Comparison of ENCODE assay signal across 8 cellular contexts in the genomic region with DNA sequence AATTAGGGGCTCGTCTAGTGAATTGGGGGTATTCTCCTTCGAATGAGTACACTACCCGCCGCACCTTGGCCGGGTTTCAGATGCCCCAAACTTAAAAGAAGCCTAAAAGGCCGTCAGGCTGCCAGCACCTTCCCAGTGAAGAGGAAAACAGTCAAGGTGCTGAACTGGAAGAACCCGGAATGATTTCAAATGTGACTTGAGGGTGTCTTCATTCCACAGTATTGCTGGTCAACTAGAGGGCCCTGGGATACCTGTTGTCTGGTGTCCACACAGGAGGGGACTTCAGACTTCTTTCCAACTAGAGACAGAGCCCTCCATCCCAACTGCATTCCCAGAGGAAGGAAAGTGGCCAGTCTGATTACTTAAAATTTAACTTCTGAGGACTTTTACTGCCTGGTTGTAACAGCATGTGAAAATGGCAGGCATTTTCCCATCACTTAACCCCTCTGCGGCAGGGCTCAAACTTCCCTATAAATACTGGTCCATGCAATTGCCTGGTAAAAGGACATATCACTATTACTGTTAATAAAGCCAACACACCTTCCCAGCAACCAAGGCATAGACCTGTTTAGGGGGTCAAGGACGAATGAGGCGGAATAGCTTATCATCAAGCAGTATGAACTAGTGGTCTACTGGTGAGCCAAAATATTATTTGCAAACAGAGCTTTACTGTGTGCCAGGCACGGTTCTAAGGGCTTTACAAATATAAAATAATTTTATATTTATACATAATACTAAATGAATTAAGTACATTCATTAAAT. TPM values are rescaled to one million over a fixed set of nuclear protein-coding genes. Genes with fewer than 3 reads are reported as not detected.
A peak's percentile ranks its signal among the peaks of the same experiment; 100 is the strongest.
DNase-seq lines count a peak whose midpoint lies in the region; ATAC-seq lines count a peak whose summit lies in the region.

No MANE protein-coding gene starts in this region.

- ATAC-seq in natural killer cell treated with Interleukin-12 subunit alpha and Interleukin-12 subunit beta and Interleukin-15 and Interleukin-18, amount 100 ng/mL, for 72 hours, result no peak
- ATAC-seq in GM18498 (IDR thresholded peaks at IDR 0.05; ENCODE audit: unreplicated experiment) (no peak), HG02763 (IDR thresholded peaks at IDR 0.05; ENCODE audit: unreplicated experiment) (no peak)

- H4K20me1 ChIP-seq in BLaER1 treated with 17β-estradiol and CSF1 and Interleukin-3, amounts not matched to agents 10 nM and 100 nM, result peaks cover 0 to 28% (median 8%) of the 10 kb centered on the region in 11 experiments; a peak in 13 of 22 replicates

- no peaks in the 10 kb centered on the region for H3K27me3 Mint-ChIP-seq in dendritic cell treated with granulocyte-macrophage colony-stimulating factor and Interleukin-4, amounts not matched to agents 40 ng/mL and 50 ng/mL, for 4 days
- no peaks in the 10 kb centered on the region for H3K27me3 Mint-ChIP-seq in natural killer cell treated with Interleukin-12 subunit alpha and Interleukin-12 subunit beta and Interleukin-15 and Interleukin-18, amount 100 ng/mL, for 72 hours

- peaks cover 38% of the 10 kb centered on the region for H3K36me3 Mint-ChIP-seq in dendritic cell treated with granulocyte-macrophage colony-stimulating factor and Interleukin-4, amounts not matched to agents 40 ng/mL and 50 ng/mL, for 4 days (ENCODE audit: low read depth)
- peaks cover 3% of the 10 kb centered on the region for H3K36me3 Mint-ChIP-seq in natural killer cell treated with Interleukin-12 subunit alpha and Interleukin-12 subunit beta and Interleukin-15 and Interleukin-18, amount 100 ng/mL, for 72 hours

- peaks cover 0 to 41% (median 37%) of the 10 kb centered on the region in 11 experiments; a peak in 18 of 22 replicates for H3K27me3 ChIP-seq in BLaER1 treated with 17β-estradiol and CSF1 and Interleukin-3, amounts not matched to agents 10 nM and 100 nM

- H3K27ac ChIP-seq in BLaER1 treated with 17β-estradiol and CSF1 and Interleukin-3, amounts not matched to agents 10 nM and 100 nM, result peak overlapping the region in 1 of 11 experiments; percentile 48; a peak in 4 of 22 replicates

- intact Hi-C loops in dendritic cell treated with granulocyte-macrophage colony-stimulating factor and Interleukin-4, amounts not matched to agents 40 ng/mL and 50 ng/mL, for 4 days (cut with micrococcal nuclease), result loop anchor here (1.0 kb wide), 1 partner anchor 53 kb away; no protein-coding TSS in a partner anchor

- peaks cover 0 to 4% (median 0%) of the 10 kb centered on the region in 11 experiments; a peak in 2 of 22 replicates for H3K36me3 ChIP-seq in BLaER1 treated with 17β-estradiol and CSF1 and Interleukin-3, amounts not matched to agents 10 nM and 100 nM

- DNase-seq in NCI-H2227 treated with DMSO at 0.1 percent for 48 hours (lab: John Stamatoyannopoulos, UW) (peak; percentile 80), dermis blood vessel endothelial cell (no peak), C1 segment of cervical spinal cord (lab: John Stamatoyannopoulos, UW) (no peak)
- no peak for DNase-seq in natural killer cell treated with Interleukin-12 subunit alpha and Interleukin-12 subunit beta and Interleukin-15 and Interleukin-18, amount 100 ng/mL, for 72 hours (ENCODE audit: low spot score)

- peaks cover 32 to 61% (median 47%) of the 10 kb centered on the region in 10 experiments for H3K4me1 ChIP-seq in BLaER1 treated with 17β-estradiol and CSF1 and Interleukin-3, amounts not matched to agents 10 nM and 100 nM

- no peaks in the 10 kb centered on the region for H3K9me3 Mint-ChIP-seq in dendritic cell treated with granulocyte-macrophage colony-stimulating factor and Interleukin-4, amounts not matched to agents 40 ng/mL and 50 ng/mL, for 4 days
- H3K9me3 Mint-ChIP-seq in natural killer cell treated with Interleukin-12 subunit alpha and Interleukin-12 subunit beta and Interleukin-15 and Interleukin-18, amount 100 ng/mL, for 72 hours, result no peaks in the 10 kb centered on the region

- peak overlapping the region; percentile 95 for H3K27ac Mint-ChIP-seq in dendritic cell treated with granulocyte-macrophage colony-stimulating factor and Interleukin-4, amounts not matched to agents 40 ng/mL and 50 ng/mL, for 4 days
- H3K27ac Mint-ChIP-seq in natural killer cell treated with Interleukin-12 subunit alpha and Interleukin-12 subunit beta and Interleukin-15 and Interleukin-18, amount 100 ng/mL, for 72 hours, result peak overlapping the region; percentile 94 to 98

- H3K4me3 ChIP-seq in BLaER1 treated with 17β-estradiol and CSF1 and Interleukin-3, amounts not matched to agents 10 nM and 100 nM, result peak overlapping the region; percentile 61 to 97 (median 70)

- peak overlapping the region; percentile 83 for H3K4me3 Mint-ChIP-seq in dendritic cell treated with granulocyte-macrophage colony-stimulating factor and Interleukin-4, amounts not matched to agents 40 ng/mL and 50 ng/mL, for 4 days
- peak overlapping the region; percentile 97 for H3K4me3 Mint-ChIP-seq in natural killer cell treated with Interleukin-12 subunit alpha and Interleukin-12 subunit beta and Interleukin-15 and Interleukin-18, amount 100 ng/mL, for 72 hours

- H3K9ac ChIP-seq in BLaER1 treated with 17β-estradiol and CSF1 and Interleukin-3, amounts not matched to agents 10 nM and 100 nM, result peak overlapping the region in 10 of 11 experiments; percentile 62 to 92 (median 70); a peak in 18 of 22 replicates

- H3K4me2 ChIP-seq in BLaER1 treated with 17β-estradiol and CSF1 and Interleukin-3, amounts not matched to agents 10 nM and 100 nM, result peak overlapping the region; percentile 89 to 100 (median 95)

- H3K4me1 Mint-ChIP-seq in dendritic cell treated with granulocyte-macrophage colony-stimulating factor and Interleukin-4, amounts not matched to agents 40 ng/mL and 50 ng/mL, for 4 days (ENCODE audit: low read depth), result peaks cover 48% of the 10 kb centered on the region
- peaks cover 31 to 37% of the 10 kb centered on the region in 2 donors for H3K4me1 Mint-ChIP-seq in natural killer cell treated with Interleukin-12 subunit alpha and Interleukin-12 subunit beta and Interleukin-15 and Interleukin-18, amount 100 ng/mL, for 72 hours (ENCODE audit: low read depth in 2 of 2)

- no peaks in the 10 kb centered on the region for H3K9me3 ChIP-seq in BLaER1 treated with 17β-estradiol and CSF1 and Interleukin-3, amounts not matched to agents 10 nM and 100 nM (replicated peaks in 1 of 11)

RNA-seq across cellular contexts. Expression of gene SAMHD1, which starts 0.7 kb away (rescaled TPM):
- total RNA-seq in natural killer cell treated with Interleukin-12 subunit alpha and Interleukin-12 subunit beta and Interleukin-15 and Interleukin-18, amount 100 ng/mL, for 72 hours, result 10 to 100 TPM; 74.9 to 86.0 TPM
- total RNA-seq in dermis blood vessel endothelial cell, result 54.5 and 57.6 TPM in 2 replicates
